ENCODE assay signal across 9 cellular contexts in genomic region chr19:3365093-3365446, GRCh38. TPM values are rescaled to one million over a fixed set of nuclear protein-coding genes. Genes with fewer than 3 reads are reported as not detected.
DNase-seq lines count a peak whose midpoint lies in the region; ATAC-seq, FAIRE-seq and TF ChIP-seq lines count a peak whose summit lies in the region.
"Had no signal": no experiment of that assay in that cellular context is flagged by ENCODE, and none has a peak within 500 bp of the region (broad histone marks: within the 10 kb centered on the region; RNA-seq: fewer than 3 reads in every experiment).

No MANE protein-coding gene starts in this region.

- H3K4me1 ChIP-seq in A549, result peaks cover 58% of the 10 kb centered on the region

- no peak for ATAC-seq in A549
- no peak for ATAC-seq in GM21528 (IDR thresholded peaks at IDR 0.05; ENCODE audit: low FRiP score, unreplicated experiment)

- H3K27ac ChIP-seq in A549 (peak overlapping the region; percentile 99 to 100), cingulate gyrus (ENCODE audit: low read depth, low read length) (peak overlapping the region; percentile 75)
- H3K27ac ChIP-seq: epithelial cell of prostate had no signal

- H3K9me3 ChIP-seq in A549, result no peaks in the 10 kb centered on the region

- no peak for TF ChIP-seq POLR2A in A549 (IDR thresholded peaks at IDR 0.05; ENCODE audit: low read length)

- WGBS in A549 (ENCODE audit: missing lambda C conversion rate), result 100% methylated on average over 1 of the region's 2 CpGs

- H3K4me1 Mint-ChIP-seq in IgD-negative memory B cell (peaks cover 20 to 23% (median 22%) of the 10 kb centered on the region in 3 donors), neural crest cell (peaks cover 4% of the 10 kb centered on the region)

- H3K9me3 Mint-ChIP-seq in IgD-negative memory B cell (no peaks in the 10 kb centered on the region), neural crest cell (no peaks in the 10 kb centered on the region)

- no peak for FAIRE-seq in A549 (lab: Jason Lieb, UNC)

- TF ChIP-seq EP300 in A549 (IDR thresholded peaks at IDR 0.05), result no peak

- H3K4me2 ChIP-seq in A549, result peak overlapping the region; percentile 99

- peaks cover 2% of the 10 kb centered on the region for H3K36me3 Mint-ChIP-seq in IgD-negative memory B cell
- H3K36me3 Mint-ChIP-seq in neural crest cell (ENCODE audit: low read depth), result no peaks in the 10 kb centered on the region

- no peak overlapping the region; the same call in 2 of the 3 replicates for H3K4me3 ChIP-seq in A549

- DNase-seq in A549 (ENCODE audit: low read depth in 1 of 2, low spot score in 1 of 2) (no peak), neural crest cell (ENCODE audit: low read depth, low spot score) (no peak), kidney tubule cell (ENCODE audit: low spot score) (no peak), GM19238 (ENCODE audit: insufficient read length, low spot score) (no peak), SW480 (ENCODE audit: low spot score) (no peak)

- H3K27ac Mint-ChIP-seq in IgD-negative memory B cell (peak overlapping the region in 1 of 3 donors; percentile 63), neural crest cell (ENCODE audit: unreplicated experiment) (no peak overlapping the region)

- POLR2A ChIA-PET in A549 (lab: Yijun Ruan, JAX), result interaction anchor here (0.6 kb wide), 1 partner anchor 23 kb away, joined by 3 read pairs; no protein-coding TSS in a partner anchor

- CTCF ChIA-PET in A549 (lab: Yijun Ruan, JAX), result interaction anchor here (0.8 to 3.1 kb wide), 6 partner anchors 19 to 107 kb away, joined by 3 to 18 read pairs (median 4); no protein-coding TSS in a partner anchor

- peaks cover 23% of the 10 kb centered on the region for H3K27me3 Mint-ChIP-seq in IgD-negative memory B cell
- H3K27me3 Mint-ChIP-seq in neural crest cell (ENCODE audit: low read depth), result peaks cover 92% of the 10 kb centered on the region

- TF ChIP-seq CTCF in A549 (IDR thresholded peaks at IDR 0.05) (no peak), neural crest cell (conservative IDR thresholded peaks at IDR 0.05) (no peak)

- H3K4me3 Mint-ChIP-seq in IgD-negative memory B cell, result peak overlapping the region in 3 of 4 donors; percentile 41 to 81 (median 60)
- peak overlapping the region; percentile 66 for H3K4me3 Mint-ChIP-seq in neural crest cell

- no peak for TF ChIP-seq RAD21 in A549 (conservative IDR thresholded peaks at IDR 0.05 in 1 of 2, IDR thresholded peaks at IDR 0.05 in 1 of 2)

TF ChIP-seq in A549, 52 proteins besides CTCF, POLR2A, EP300 and RAD21:
- TF ChIP-seq ZSCAN20 (CRISPR knock-in tag; IDR thresholded peaks at IDR 0.05), result no peak
- no peak for TF ChIP-seq NFE2L2 (conservative IDR thresholded peaks at IDR 0.05; ENCODE audit: low read length)
- no peak for TF ChIP-seq CBX2 (IDR thresholded peaks at IDR 0.05; ENCODE audit: borderline replicate concordance, low read depth)
- no peak for TF ChIP-seq USF2 (IDR thresholded peaks at IDR 0.05)
- TF ChIP-seq RARB (CRISPR knock-in tag; IDR thresholded peaks at IDR 0.05), result no peak
- TF ChIP-seq MAX (IDR thresholded peaks at IDR 0.05), result no peak
- TF ChIP-seq EHMT2 (IDR thresholded peaks at IDR 0.05; ENCODE audit: low read depth), result no peak
- no peak for TF ChIP-seq SREBF2 (IDR thresholded peaks at IDR 0.05)
- no peak for TF ChIP-seq RNF2 (IDR thresholded peaks at IDR 0.05; ENCODE audit: borderline replicate concordance, low read depth)
- no peak for TF ChIP-seq CHD4 (IDR thresholded peaks at IDR 0.05; ENCODE audit: borderline replicate concordance)
- TF ChIP-seq TFCP2L1 (CRISPR knock-in tag; IDR thresholded peaks at IDR 0.05), result no peak
- no peak for TF ChIP-seq ZFP36 (IDR thresholded peaks at IDR 0.05; ENCODE audit: borderline replicate concordance, partially characterized antibody)
- no peak for TF ChIP-seq HOXB5 (CRISPR knock-in tag; IDR thresholded peaks at IDR 0.05)
- no peak for TF ChIP-seq ZNF302 (CRISPR knock-in tag; IDR thresholded peaks at IDR 0.05)
- no peak for TF ChIP-seq RFX5 (IDR thresholded peaks at IDR 0.05)
- no peak for TF ChIP-seq MAFK (IDR thresholded peaks at IDR 0.05; ENCODE audit: partially characterized antibody)
- TF ChIP-seq CEBPB (IDR thresholded peaks at IDR 0.05), result no peak
- TF ChIP-seq BCL3 (IDR thresholded peaks at IDR 0.05), result no peak
- TF ChIP-seq PBX3 (IDR thresholded peaks at IDR 0.05), result no peak
TF ChIP-seq in A549: peak in this region for 0.

RNA-seq across cellular contexts. Expression of gene NFIC, which starts 1.3 kb away (rescaled TPM):
- polyA plus RNA-seq in A549 (2011; rRNA removed), result 2.6 and 4.7 TPM in 2 replicates
- 8.9 and 14.2 TPM in 2 replicates for polyA plus RNA-seq in A549 (2012; cell fraction: cytosol; rRNA removed)
- 20.1 and 22.9 TPM in 2 replicates for polyA plus RNA-seq in A549 (2012; cell fraction: nucleus; rRNA removed)
- polyA plus RNA-seq in A549 (2017; fragmentation: RNase III; extraction: RNeasy Plus Mini Kit Qiagen cat#74134 plus additional on column Dnase treatment), result 34.6 to 36.4 TPM (median 34.9 TPM) in 3 replicates
- polyA minus RNA-seq in A549 (2011; rRNA and poly(A)+ RNA removed), result 10.5 and 14.6 TPM in 2 replicates
- polyA plus RNA-seq in IgD-negative memory B cell, result 12.8 TPM
- 4.1 and 6.0 TPM in 2 replicates for total RNA-seq in neural crest cell
